ENCODE assay signal across 8 cellular contexts in genomic region chr10:24360286-24361127, GRCh38.
A peak's percentile ranks its signal among the peaks of the same experiment; 100 is the strongest.
DNase-seq lines count a peak whose midpoint lies in the region; ATAC-seq and TF ChIP-seq lines count a peak whose summit lies in the region.

No MANE protein-coding gene starts in this region.

- no peaks in the 10 kb centered on the region for H3K9me3 ChIP-seq in esophagus muscularis mucosa
- H3K9me3 ChIP-seq in neural cell (ENCODE audit: low read length): no peaks in the 10 kb centered on the region

- H3K36me3 ChIP-seq in esophagus muscularis mucosa: no peaks in the 10 kb centered on the region
- H3K36me3 ChIP-seq in neural cell (ENCODE audit: insufficient read depth, low read length): no peaks in the 10 kb centered on the region

- H3K4me1 ChIP-seq in esophagus muscularis mucosa: peaks cover 0 to 10% (median 8%) of the 10 kb centered on the region in 4 donors

- peak; percentile 79 for TF ChIP-seq RAD21 in neural cell (conservative IDR thresholded peaks at IDR 0.05)

- no peaks in the 10 kb centered on the region for H4K20me1 ChIP-seq in neural cell (ENCODE audit: insufficient read depth)

- no peaks in the 10 kb centered on the region for H3F3A ChIP-seq in neural cell (ENCODE audit: insufficient read depth, low read length, poor library complexity, severe bottlenecking)

- TF ChIP-seq POLR2A in esophagus muscularis mucosa (IDR thresholded peaks at IDR 0.05; ENCODE audit: low read depth): no peak

- no peaks in the 10 kb centered on the region for H3K9me3 Mint-ChIP-seq in stimulated activated memory B cell treated with anti-CD40 and anti-IgM and Interleukin-4, amounts not matched to agents 10 μg/mL and 1 μg/mL and 100 μg/mL, for 72 hours

- no peak overlapping the region for H3K9ac ChIP-seq in neural cell (ENCODE audit: low read length)

- no peaks in the 10 kb centered on the region for H3K27me3 ChIP-seq in esophagus muscularis mucosa
- H3K27me3 ChIP-seq in neural cell (ENCODE audit: insufficient read depth, low read depth, low read length): no peaks in the 10 kb centered on the region

- no peak overlapping the region for H3K4me3 Mint-ChIP-seq in stimulated activated memory B cell treated with anti-CD40 and anti-IgM and Interleukin-4, amounts not matched to agents 10 μg/mL and 1 μg/mL and 100 μg/mL, for 72 hours

- 32% methylated on average over 12 of the region's 12 CpGs for WGBS in esophagus muscularis mucosa

- no peak overlapping the region for H2AFZ ChIP-seq in neural cell (ENCODE audit: low read depth, low read length)

- H3K27ac ChIP-seq in esophagus muscularis mucosa (replicated peaks in 1 of 4): no peak overlapping the region
- H3K27ac ChIP-seq in neural cell (ENCODE audit: low read length): no peak overlapping the region

- TF ChIP-seq CTCF in esophagus muscularis mucosa (IDR thresholded peaks at IDR 0.05) (peak; percentile 43 to 65 (median 56)), neural cell (IDR thresholded peaks at IDR 0.05; ENCODE audit: poor library complexity, severe bottlenecking) (peak; percentile 81)

- H3K27ac Mint-ChIP-seq in stimulated activated memory B cell treated with anti-CD40 and anti-IgM and Interleukin-4, amounts not matched to agents 10 μg/mL and 1 μg/mL and 100 μg/mL, for 72 hours: no peak overlapping the region

- DNase-seq in NCI-H1436 (lab: John Stamatoyannopoulos, UW) (peak; percentile 8), NCI-H1436 treated with DMSO at 0.1 percent for 48 hours (lab: John Stamatoyannopoulos, UW) (no peak), LHCN-M2 (ENCODE audit: low read depth) (peak; percentile 58), SW480 (ENCODE audit: low spot score) (peak; percentile 39), esophagus muscularis mucosa (ENCODE audit: extremely low spot score) (no peak)

- no peaks in the 10 kb centered on the region for H3K9me2 ChIP-seq in neural cell (ENCODE audit: insufficient read depth, low read length)

- intact Hi-C loops in esophagus muscularis mucosa (cut with DNase I): loop anchor here (5.0 kb wide), 2 partner anchors 163 to 368 kb away; no protein-coding TSS in a partner anchor

- no peak for TF ChIP-seq EP300 in esophagus muscularis mucosa (IDR thresholded peaks at IDR 0.05)
- no peak for TF ChIP-seq EP300 in neural cell (conservative IDR thresholded peaks at IDR 0.05; ENCODE audit: poor library complexity, severe bottlenecking)

- no peaks in the 10 kb centered on the region for H3K36me3 Mint-ChIP-seq in stimulated activated memory B cell treated with anti-CD40 and anti-IgM and Interleukin-4, amounts not matched to agents 10 μg/mL and 1 μg/mL and 100 μg/mL, for 72 hours

- no peak overlapping the region for H3K4me2 ChIP-seq in neural cell (ENCODE audit: low read length)

- H3K4me1 Mint-ChIP-seq in stimulated activated memory B cell treated with anti-CD40 and anti-IgM and Interleukin-4, amounts not matched to agents 10 μg/mL and 1 μg/mL and 100 μg/mL, for 72 hours: no peaks in the 10 kb centered on the region

- H3K4me3 ChIP-seq in esophagus muscularis mucosa: no peak overlapping the region
- H3K4me3 ChIP-seq in neural cell (ENCODE audit: low read length): no peak overlapping the region

- H3K27me3 Mint-ChIP-seq in stimulated activated memory B cell treated with anti-CD40 and anti-IgM and Interleukin-4, amounts not matched to agents 10 μg/mL and 1 μg/mL and 100 μg/mL, for 72 hours: no peaks in the 10 kb centered on the region

- peak; percentile 93 for ATAC-seq in GM21723 (IDR thresholded peaks at IDR 0.05; ENCODE audit: unreplicated experiment)
- ATAC-seq in stimulated activated memory B cell treated with anti-CD40 and anti-IgM and Interleukin-4, amounts not matched to agents 10 μg/mL and 1 μg/mL and 100 μg/mL, for 72 hours: no peak

- no peaks in the 10 kb centered on the region for H3K79me2 ChIP-seq in neural cell (replicated peaks; ENCODE audit: insufficient read depth, low read length)

TF ChIP-seq in neural cell, 6 proteins besides CTCF, POLR2A, EP300 and RAD21:
- TF ChIP-seq SMC3 (conservative IDR thresholded peaks at IDR 0.05; ENCODE audit: poor library complexity) (peak; percentile 86), EZH2 (IDR thresholded peaks at IDR 0.05; ENCODE audit: borderline replicate concordance, insufficient read depth, low read length, poor library complexity, severe bottlenecking) (no peak), MXI1 (conservative IDR thresholded peaks at IDR 0.05; ENCODE audit: poor library complexity, severe bottlenecking) (no peak), TAF1 (IDR thresholded peaks at IDR 0.05; ENCODE audit: low read depth) (no peak), POLR2AphosphoS5 (IDR thresholded peaks at IDR 0.05) (no peak)

Comparison
In these comparisons a context has a peak if more than half of its experiments do, and no peak if none do; other contexts are left out.
1. DNase-seq: peak in NCI-H1436 (single experiment), LHCN-M2 (single experiment) and SW480 (single experiment); none in NCI-H1436 treated with DMSO at 0.1 percent for 48 hours (single experiment) and esophagus muscularis mucosa (single experiment).